21 cellular contexts compared by ENCODE assay signal in the genomic region with DNA sequence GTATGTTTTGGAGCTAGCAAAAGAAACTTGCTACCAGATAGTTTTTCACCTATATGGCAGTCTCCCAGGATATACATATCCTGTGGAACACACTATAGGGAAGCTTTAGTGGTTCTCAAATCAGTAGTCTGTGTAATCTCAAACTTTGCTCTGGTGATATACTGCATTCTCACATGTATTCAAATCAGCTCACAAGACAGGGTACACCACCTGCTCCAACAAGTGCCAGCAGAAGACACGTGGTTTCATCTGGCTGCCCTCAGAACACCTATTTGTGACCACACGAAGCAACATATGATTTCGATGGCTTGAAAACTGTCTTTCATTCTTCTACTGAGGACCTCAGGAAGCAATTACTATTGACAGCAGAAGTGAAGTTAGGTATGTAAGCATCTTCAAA. TPM values are rescaled to one million over a fixed set of nuclear protein-coding genes. Genes with fewer than 3 reads are reported as not detected.
DNase-seq lines count a peak whose midpoint lies in the region; ATAC-seq and TF ChIP-seq lines count a peak whose summit lies in the region.
"Had no signal": no experiment of that assay in that cellular context is flagged by ENCODE, and none has a peak within 500 bp of the region (broad histone marks: within the 10 kb centered on the region; RNA-seq: fewer than 3 reads in every experiment).

No MANE protein-coding gene starts in this region.

- intact Hi-C loops in OCI-LY7 (cut with micrococcal nuclease; ENCODE audit: unreplicated experiment): no loop called here

- DNase-seq in DND-41 (no peak), OCI-LY7 (ENCODE audit: low spot score) (peak; percentile 8), OCI-M1 (lab: John Stamatoyannopoulos, UW) (no peak)
- no peak for DNase-seq in activated T-cell treated with anti-CD3 and anti-CD28 coated beads, Interleukin-2, amount 50 U/mL, for 1 hour
- no peak for DNase-seq in stimulated activated CD4-positive, alpha-beta T cell treated with anti-CD3 and anti-CD28 coated beads, Interleukin-4, amount 100 ng/mL, for 4 hours
- DNase-seq: C1 segment of cervical spinal cord; CD4-positive, alpha-beta memory T cell; COR-L47; DMS53; HCEC 1CT; Karpas-422; NCI-H1105; NCI-H1436 treated with DMSO at 0.1 percent for 48 hours; NCI-H187 treated with DMSO at 0.1 percent for 48 hours; NCI-H2107; NCI-H446 treated with DMSO at 0.1 percent for 48 hours; SK-N-SH; SW 1271 had no signal

- no peak overlapping the region for H3K4me2 ChIP-seq in DND-41 (ENCODE audit: insufficient read depth, low read length)
- H3K4me2 ChIP-seq in OCI-LY7 (ENCODE audit: low read length): no peak overlapping the region
- H3K4me2 ChIP-seq: SK-N-SH had no signal

- H3K27ac ChIP-seq in DND-41 (ENCODE audit: low read length): no peak overlapping the region
- H3K27ac ChIP-seq in OCI-LY7 (ENCODE audit: low read depth, low read length, poor library complexity, severe bottlenecking): no peak overlapping the region

- H3K9ac ChIP-seq in DND-41 (ENCODE audit: low read depth, low read length): no peak overlapping the region
- H3K9ac ChIP-seq: SK-N-SH had no signal

- no TSS peak for BruUV-seq in OCI-LY7 (replicated peaks; lab: Mats Ljungman, UMichigan)

- ATAC-seq in DND-41 (ENCODE audit: insufficient read depth, low read depth) (0 out of 3 replicates have a peak, but pooled peaks have one; percentile 17), GM18858 (IDR thresholded peaks at IDR 0.05; ENCODE audit: unreplicated experiment) (peak; percentile 46), HG03354 (IDR thresholded peaks at IDR 0.05; ENCODE audit: poor library complexity, severe bottlenecking, unreplicated experiment) (peak; percentile 43), HG03095 (IDR thresholded peaks at IDR 0.05; ENCODE audit: unreplicated experiment) (no peak)

- no peaks in the 10 kb centered on the region for H3K27me3 ChIP-seq in DND-41 (ENCODE audit: insufficient read depth, low read length, poor library complexity)

- POLR2A ChIA-PET in OCI-LY7 (lab: Charles Lee): no interaction called here

- H3K4me1 ChIP-seq in DND-41 (ENCODE audit: insufficient read depth, low read length) (no peaks in the 10 kb centered on the region), OCI-LY7 (ENCODE audit: insufficient read depth, low read length, poor library complexity, severe bottlenecking) (peaks cover 5% of the 10 kb centered on the region)

- H3K36me3 ChIP-seq in DND-41 (ENCODE audit: insufficient read depth, low read length): peaks cover 6% of the 10 kb centered on the region; the same call in 1 of the 2 replicates
- H3K36me3 ChIP-seq in OCI-LY7 (ENCODE audit: insufficient read depth, low read length): peaks cover 5% of the 10 kb centered on the region

- CTCF ChIA-PET in OCI-LY7 (lab: Charles Lee; ENCODE audit: unreplicated experiment): no interaction called here

- H2AFZ ChIP-seq in DND-41 (ENCODE audit: low read depth, low read length): no peak overlapping the region
- H2AFZ ChIP-seq in OCI-LY7 (ENCODE audit: low read length): no peak overlapping the region

- H3K9me3 ChIP-seq in DND-41 (ENCODE audit: insufficient read depth, low read length, severe bottlenecking): no peaks in the 10 kb centered on the region
- no peaks in the 10 kb centered on the region for H3K9me3 ChIP-seq in OCI-LY7 (ENCODE audit: low read length)
- H3K9me3 ChIP-seq: SK-N-SH had no signal

- no peaks in the 10 kb centered on the region for H3K79me2 ChIP-seq in DND-41 (ENCODE audit: insufficient read depth, low read length)
- H3K79me2 ChIP-seq in OCI-LY7 (ENCODE audit: insufficient read depth, low read depth, low read length): no peaks in the 10 kb centered on the region

- no peak overlapping the region for H3K4me3 ChIP-seq in DND-41 (ENCODE audit: low read depth in 1 of 2, low read length in 2 of 2)
- no peak overlapping the region for H3K4me3 ChIP-seq in OCI-LY7 (ENCODE audit: low read depth, low read length, poor library complexity, severe bottlenecking)

- TF ChIP-seq CTCF in DND-41 (IDR thresholded peaks at IDR 0.05; ENCODE audit: borderline replicate concordance, extremely low read depth, low read length, poor library complexity, severe bottlenecking) (no peak), OCI-LY7 (conservative IDR thresholded peaks at IDR 0.05; ENCODE audit: low read length) (no peak)

- H3K9me2 ChIP-seq in OCI-LY7 (ENCODE audit: insufficient read depth, low read length): no peaks in the 10 kb centered on the region
- H3K9me2 ChIP-seq: SK-N-SH had no signal

- H4K20me1 ChIP-seq in DND-41 (ENCODE audit: insufficient read depth, low read length) (no peaks in the 10 kb centered on the region), OCI-LY7 (ENCODE audit: insufficient read depth, low read length) (no peaks in the 10 kb centered on the region)

RNA-seq across cellular contexts. Expression of a gene that starts 37.7 kb away (rescaled TPM):
- total RNA-seq in OCI-LY7 (2014; rRNA removed; shearing (Covaris generic)): 5.1 and 5.8 TPM in 2 replicates
- total RNA-seq in OCI-LY7 (2022): 9.3 and 12.7 TPM in 2 replicates
